8 cellular contexts compared by ENCODE assay signal in the genomic region with DNA sequence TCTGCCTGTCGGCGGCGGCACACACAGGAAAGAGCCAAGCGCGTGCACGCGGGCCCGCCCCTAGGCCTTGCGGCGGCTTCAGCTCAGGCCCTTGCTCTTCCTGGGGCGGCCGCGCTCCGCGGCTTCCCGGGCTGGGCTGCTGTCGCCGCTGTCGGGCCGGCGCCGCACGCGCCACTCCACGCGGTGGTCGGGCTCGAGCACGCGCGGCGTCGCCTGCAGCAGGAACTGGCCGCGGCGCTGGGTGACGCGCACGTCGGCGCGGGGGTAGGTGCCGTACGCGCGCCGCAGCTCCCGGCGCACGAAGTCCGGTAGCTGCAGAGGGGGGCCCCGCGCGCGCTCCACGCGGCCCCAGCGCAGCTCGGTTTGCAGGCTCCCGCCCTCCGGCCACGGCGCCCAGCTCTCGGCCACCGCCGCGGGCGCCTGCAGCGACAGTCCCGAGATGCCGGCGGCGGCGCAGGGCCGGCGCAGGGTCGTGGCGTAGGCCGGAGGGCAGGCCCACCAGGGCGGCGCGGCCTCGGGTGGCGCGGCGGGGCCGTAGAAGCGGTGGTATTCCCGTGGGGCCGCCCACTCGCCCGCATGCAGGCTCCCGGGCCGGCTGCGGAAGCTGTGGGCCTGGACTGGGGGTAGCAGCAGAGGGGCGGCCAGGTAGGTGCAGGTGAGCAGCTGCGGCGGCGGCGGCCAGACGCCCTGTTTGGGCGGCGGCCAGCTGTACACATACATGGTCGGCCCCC. TPM values are rescaled to one million over a fixed set of nuclear protein-coding genes. Genes with fewer than 3 reads are reported as not detected.
DNase-seq lines count a peak whose midpoint lies in the region; ATAC-seq and TF ChIP-seq lines count a peak whose summit lies in the region.

No MANE protein-coding gene starts in this region.

- no peak for TF ChIP-seq CTCF in AG04449 (IDR thresholded peaks at IDR 0.05; ENCODE audit: insufficient read depth, low read length, missing control alignments)
- no peak for TF ChIP-seq CTCF in kidney epithelial cell (IDR thresholded peaks at IDR 0.05; ENCODE audit: insufficient read depth, low read length, poor library complexity, severe bottlenecking)

- H3K4me3 ChIP-seq in AG04449 (ENCODE audit: low read depth, low read length) (peak overlapping the region; percentile 70), kidney epithelial cell (ENCODE audit: low read depth, low read length) (peak overlapping the region; percentile 51)

- peaks cover 20% of the 10 kb centered on the region for H3K4me1 Mint-ChIP-seq in central memory CD8-positive, alpha-beta T cell

- H3K27me3 Mint-ChIP-seq in central memory CD8-positive, alpha-beta T cell: no peaks in the 10 kb centered on the region

- DNase-seq in AG04449 (ENCODE audit: low read depth, low spot score): no peak
- peak; percentile 57 for DNase-seq in NCI-H2196 treated with DMSO at 0.1 percent for 48 hours (lab: John Stamatoyannopoulos, UW; ENCODE audit: unreplicated experiment)
- peak; percentile 64 for DNase-seq in activated CD4-positive, CD25-positive, alpha-beta regulatory T cell treated with anti-CD3 and anti-CD28 coated beads, Interleukin-2, amount 50 U/mL, for 16 hours (ENCODE audit: low read depth, low spot score)
- peak; percentile 73 to 88 for DNase-seq in central memory CD8-positive, alpha-beta T cell (ENCODE audit: low spot score in 2 of 2)
- DNase-seq in kidney epithelial cell (ENCODE audit: low read depth): peak; percentile 25
- DNase-seq in stimulated activated CD4-positive, alpha-beta T cell treated with anti-CD3 and anti-CD28 coated beads, Interleukin-15, amount 100 ng/mL, for 24 hours: peak; percentile 89

- peaks cover 9% of the 10 kb centered on the region for H3K36me3 Mint-ChIP-seq in central memory CD8-positive, alpha-beta T cell (ENCODE audit: insufficient read depth)

- POLR2A ChIA-PET in AG04449 (lab: Yijun Ruan, JAX): interaction anchor here (2.0 kb wide), 1 partner anchor 18 kb away, joined by 15 read pairs; the partner anchor contains the start of gene CUEDC2

- peak overlapping the region; percentile 92 for H3K27ac Mint-ChIP-seq in central memory CD8-positive, alpha-beta T cell (ENCODE audit: low read depth)

- peak overlapping the region; percentile 90 for H3K4me3 Mint-ChIP-seq in central memory CD8-positive, alpha-beta T cell

- peaks cover 1% of the 10 kb centered on the region for H3K36me3 ChIP-seq in kidney epithelial cell (ENCODE audit: control insufficient read depth, insufficient read depth, low read length)

- peak; percentile 72 for ATAC-seq in GM18868 (IDR thresholded peaks at IDR 0.05; ENCODE audit: unreplicated experiment)
- peak; percentile 64 for ATAC-seq in HG03097 (IDR thresholded peaks at IDR 0.05; ENCODE audit: low FRiP score, unreplicated experiment)
- ATAC-seq in central memory CD8-positive, alpha-beta T cell (replicated peaks; ENCODE audit: extremely low read depth, poor library complexity, severe bottlenecking): peak; percentile 86

- H3K27me3 ChIP-seq in kidney epithelial cell (ENCODE audit: control insufficient read depth, insufficient read depth, low read length): no peaks in the 10 kb centered on the region

- CTCF ChIA-PET in AG04449 (lab: Yijun Ruan, JAX): interaction anchor here (1.1 to 5.1 kb wide), 10 partner anchors 9 to 221 kb away, joined by 3 to 32 read pairs (median 4); no protein-coding TSS in a partner anchor

- no peaks in the 10 kb centered on the region for H3K9me3 Mint-ChIP-seq in central memory CD8-positive, alpha-beta T cell

RNA-seq across cellular contexts. Expression of gene C10orf95, which starts 0.8 kb away (rescaled TPM):
- total RNA-seq in kidney epithelial cell: 3.2 and 6.9 TPM in 2 replicates

RNA-seq across cellular contexts. Expression of gene CUEDC2, which starts 18.2 kb away (rescaled TPM):
- total RNA-seq in kidney epithelial cell: 93.9 and 132 TPM in 2 replicates

RNA-seq across cellular contexts. Expression of gene FBXL15, which starts 29.9 kb away (rescaled TPM):
- 20.6 and 26.6 TPM in 2 replicates for total RNA-seq in kidney epithelial cell

RNA-seq across cellular contexts. Expression of gene PSD, which starts 32.0 kb away (rescaled TPM):
- total RNA-seq in kidney epithelial cell: 2.0 and 3.8 TPM in 2 replicates

RNA-seq across cellular contexts. Expression of gene ACTR1A, which starts 52.0 kb away (rescaled TPM):
- total RNA-seq in kidney epithelial cell: 151 and 165 TPM in 2 replicates
